In genomic region chr2:178256382-178257053, GRCh38 we compare ENCODE assay signal across 1 cellular context.
TF ChIP-seq lines count a peak whose summit lies in the region.

No MANE protein-coding gene starts in this region.

TF ChIP-seq in H1, 55 proteins besides CTCF, POLR2A, EP300 and RAD21:
- no peak for TF ChIP-seq CBX5 (IDR thresholded peaks at IDR 0.05; ENCODE audit: low read depth, low read length)
- TF ChIP-seq GABPA (IDR thresholded peaks at IDR 0.05; ENCODE audit: borderline replicate concordance, insufficient read depth, low read length), result no peak
- TF ChIP-seq TAF1 (IDR thresholded peaks at IDR 0.05; ENCODE audit: low read depth, low read length), result no peak
- TF ChIP-seq EZH2 (IDR thresholded peaks at IDR 0.05; ENCODE audit: low read depth, low read length, severe bottlenecking), result no peak
- no peak for TF ChIP-seq POLR2AphosphoS5 (IDR thresholded peaks at IDR 0.05; ENCODE audit: low read depth, low read length)
- TF ChIP-seq NRF1 (IDR thresholded peaks at IDR 0.05; ENCODE audit: low read depth, low read length), result no peak
- no peak for TF ChIP-seq KDM5A (IDR thresholded peaks at IDR 0.05; ENCODE audit: low read length)
- TF ChIP-seq SAP30 (IDR thresholded peaks at IDR 0.05; ENCODE audit: insufficient read depth, insufficient replicate concordance, low read length), result no peak
- TF ChIP-seq MAFK (IDR thresholded peaks at IDR 0.05; ENCODE audit: low read depth, low read length), result no peak
- TF ChIP-seq ASH2L (IDR thresholded peaks at IDR 0.05; ENCODE audit: low read length), result no peak
- no peak for TF ChIP-seq POU5F1 (IDR thresholded peaks at IDR 0.05; ENCODE audit: low read depth, low read length)
- TF ChIP-seq RNF2 (IDR thresholded peaks at IDR 0.05; ENCODE audit: borderline replicate concordance, low read depth, low read length, missing control alignments, poor library complexity, severe bottlenecking), result no peak
- TF ChIP-seq TAF7 (optimal IDR thresholded peaks at IDR 0.05; ENCODE audit: borderline replicate concordance, low read depth, low read length), result no peak
- no peak for TF ChIP-seq CHD7 (IDR thresholded peaks at IDR 0.05; ENCODE audit: insufficient replicate concordance, low read length)
- TF ChIP-seq GTF2F1 (IDR thresholded peaks at IDR 0.05; ENCODE audit: borderline replicate concordance, low read depth, low read length), result no peak
- TF ChIP-seq TCF12 (IDR thresholded peaks at IDR 0.05; ENCODE audit: low read depth, low read length), result no peak
- no peak for TF ChIP-seq BRCA1 (IDR thresholded peaks at IDR 0.05; ENCODE audit: low read depth, low read length)
- TF ChIP-seq SIRT6 (IDR thresholded peaks at IDR 0.05; ENCODE audit: low read length), result no peak
